23 cellular contexts compared by ENCODE assay signal in the genomic region with DNA sequence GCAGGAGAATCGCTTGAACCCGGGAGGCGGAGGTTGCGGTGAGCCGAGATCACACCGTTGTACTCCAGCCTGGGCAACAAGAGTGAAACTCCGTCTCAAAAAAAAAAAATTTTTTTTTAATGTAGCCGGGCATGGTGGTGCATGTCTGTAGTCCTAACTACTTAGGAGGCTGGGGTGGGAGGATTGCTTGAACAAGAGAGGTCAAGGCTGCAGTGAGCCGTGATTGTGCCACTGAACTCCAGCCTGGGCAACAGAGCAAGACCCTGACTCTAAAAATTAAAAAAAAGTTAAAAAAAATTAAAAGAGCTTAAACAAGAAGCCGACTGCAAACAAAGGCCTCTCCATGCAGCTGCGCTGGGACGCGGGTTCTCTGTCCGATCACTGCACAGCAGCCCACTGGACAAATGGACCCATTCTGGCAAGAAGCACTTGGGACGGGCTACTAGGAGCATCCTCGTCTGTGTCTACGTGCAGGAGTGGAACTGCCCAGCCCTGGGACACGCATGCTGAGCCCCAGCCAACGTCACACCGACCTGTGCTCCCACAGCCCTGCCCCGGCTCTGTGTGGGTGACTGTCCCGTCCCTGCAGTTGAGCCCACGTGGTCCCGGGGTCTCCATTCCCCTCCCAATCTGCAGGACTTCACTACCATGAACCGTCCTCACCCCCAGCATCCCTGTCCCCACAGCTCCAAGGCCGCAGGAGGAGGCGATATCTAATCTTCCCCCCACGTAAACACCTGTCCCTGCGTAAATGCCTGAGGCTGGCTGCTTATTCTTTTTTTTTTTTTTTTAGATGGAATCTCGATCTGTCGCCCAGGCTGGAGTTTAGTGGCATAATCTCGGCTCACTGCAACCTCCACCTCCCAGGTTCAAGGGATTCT. TPM values are rescaled to one million over a fixed set of nuclear protein-coding genes. Genes with fewer than 3 reads are reported as not detected.
DNase-seq lines count a peak whose midpoint lies in the region; ATAC-seq and TF ChIP-seq lines count a peak whose summit lies in the region.
"Had no signal": no experiment of that assay in that cellular context is flagged by ENCODE, and none has a peak within 500 bp of the region (broad histone marks: within the 10 kb centered on the region; RNA-seq: fewer than 3 reads in every experiment).

No MANE protein-coding gene starts in this region.

- H3K4me1 ChIP-seq in left ventricle myocardium inferior (peaks cover 32% of the 10 kb centered on the region), right lobe of liver (peaks cover 0 to 15% (median 7%) of the 10 kb centered on the region in 4 donors), upper lobe of right lung (peaks cover 10% of the 10 kb centered on the region)

- intact Hi-C loops in left ventricle myocardium inferior (cut with micrococcal nuclease) (no loop called here), Right ventricle myocardium inferior (cut with DNase I) (no loop called here), right lobe of liver (cut with DNase I) (no loop called here), upper lobe of right lung (cut with DNase I) (no loop called here)

- no peak for ATAC-seq in Right ventricle myocardium inferior
- no peak for ATAC-seq in right lobe of liver
- ATAC-seq in stimulated activated memory B cell treated with anti-CD40 and anti-IgM and Interleukin-4, amounts not matched to agents 10 μg/mL and 1 μg/mL and 100 μg/mL, for 72 hours: no peak
- no peak for ATAC-seq in upper lobe of right lung
- ATAC-seq: heart right ventricle had no signal

- H3K36me3 ChIP-seq in left ventricle myocardium inferior (peaks cover 3% of the 10 kb centered on the region), right lobe of liver (no peaks in the 10 kb centered on the region), upper lobe of right lung (peaks cover 3% of the 10 kb centered on the region)

- no peak overlapping the region for H3K4me3 Mint-ChIP-seq in stimulated activated memory B cell treated with anti-CD40 and anti-IgM and Interleukin-4, amounts not matched to agents 10 μg/mL and 1 μg/mL and 100 μg/mL, for 72 hours
- H3K4me3 Mint-ChIP-seq: activated CD4-positive, alpha-beta memory T cell treated with anti-CD3 and anti-CD28 coated beads for 36 hours had no signal

- H3K27me3 Mint-ChIP-seq in stimulated activated memory B cell treated with anti-CD40 and anti-IgM and Interleukin-4, amounts not matched to agents 10 μg/mL and 1 μg/mL and 100 μg/mL, for 72 hours: no peaks in the 10 kb centered on the region
- H3K27me3 Mint-ChIP-seq: activated CD4-positive, alpha-beta memory T cell treated with anti-CD3 and anti-CD28 coated beads for 36 hours had no signal

- H3K4me3 ChIP-seq in left ventricle myocardium inferior (no peak overlapping the region), right lobe of liver (no peak overlapping the region), upper lobe of right lung (no peak overlapping the region)
- H3K4me3 ChIP-seq: heart right ventricle had no signal

- WGBS in right lobe of liver (ENCODE audit: insufficient coverage, low coverage, low lambda C conversion rate, missing lambda C conversion rate): 89% methylated on average over 13 of the region's 32 CpGs

- H3K27ac Mint-ChIP-seq in stimulated activated memory B cell treated with anti-CD40 and anti-IgM and Interleukin-4, amounts not matched to agents 10 μg/mL and 1 μg/mL and 100 μg/mL, for 72 hours: peak overlapping the region; percentile 57

- H3K27ac ChIP-seq in left ventricle myocardium inferior (replicated peaks) (no peak overlapping the region), VCaP (peak overlapping the region; percentile 20; the same call in 1 of the 2 replicates), right lobe of liver (no peak overlapping the region), upper lobe of right lung (no peak overlapping the region)

- DNase-seq in left ventricle myocardium inferior: peak; percentile 6
- no peak for DNase-seq in Right ventricle myocardium inferior (ENCODE audit: missing footprints)
- peak in 2 of 3 donors; percentile 44 to 54 for DNase-seq in right lobe of liver
- DNase-seq in HPDE6-E6E7 (ENCODE audit: extremely low spot score): no peak
- no peak for DNase-seq in upper lobe of right lung
- no peak for DNase-seq in SKM-1 treated with dmso at 0.1 percent for 144 hours (lab: John Stamatoyannopoulos, UW; ENCODE audit: unreplicated experiment)
- DNase-seq: activated CD4-positive, alpha-beta memory T cell treated with anti-CD3 and anti-CD28 coated beads for 36 hours; activated CD4-positive, CD25-positive, alpha-beta regulatory T cell; activated naive CD4-positive, alpha-beta T cell treated with anti-CD3 and anti-CD28 coated beads, Interleukin-2, amount 50 U/mL, for 16 hours; activated T-cell treated with anti-CD3 and anti-CD28 coated beads, Interleukin-2, amount 50 U/mL, for 1 hour; cerebellar nuclear complex; foreskin fibroblast; H7; NCI-H146; NCI-H2171; NCI-H524; stimulated activated CD4-positive, alpha-beta T cell treated with anti-CD3 and anti-CD28 coated beads, Interleukin-12 subunit alpha, Interleukin-12 subunit beta, amount 100 ng/mL, for 4 hours; stimulated activated CD8-positive, alpha-beta memory T cell treated with anti-CD3 and anti-CD28 coated beads, Interleukin-4, amount 100 ng/mL, for 48 hours; substantia nigra; T-helper 9 cell had no signal

- peaks cover 51% of the 10 kb centered on the region for H3K4me1 Mint-ChIP-seq in stimulated activated memory B cell treated with anti-CD40 and anti-IgM and Interleukin-4, amounts not matched to agents 10 μg/mL and 1 μg/mL and 100 μg/mL, for 72 hours

- no peaks in the 10 kb centered on the region for H3K9me3 Mint-ChIP-seq in stimulated activated memory B cell treated with anti-CD40 and anti-IgM and Interleukin-4, amounts not matched to agents 10 μg/mL and 1 μg/mL and 100 μg/mL, for 72 hours
- H3K9me3 Mint-ChIP-seq: activated CD4-positive, alpha-beta memory T cell treated with anti-CD3 and anti-CD28 coated beads for 36 hours had no signal

- H3K27me3 ChIP-seq in left ventricle myocardium inferior (ENCODE audit: low read depth): no peaks in the 10 kb centered on the region
- H3K27me3 ChIP-seq in right lobe of liver: no peaks in the 10 kb centered on the region
- H3K27me3 ChIP-seq in upper lobe of right lung: no peaks in the 10 kb centered on the region
- H3K27me3 ChIP-seq: heart right ventricle had no signal

- H3K36me3 Mint-ChIP-seq in stimulated activated memory B cell treated with anti-CD40 and anti-IgM and Interleukin-4, amounts not matched to agents 10 μg/mL and 1 μg/mL and 100 μg/mL, for 72 hours: peaks cover 18% of the 10 kb centered on the region

- no peak for TF ChIP-seq POLR2A in right lobe of liver (IDR thresholded peaks at IDR 0.05)

- H3K9me3 ChIP-seq in left ventricle myocardium inferior (replicated peaks) (no peaks in the 10 kb centered on the region), right lobe of liver (no peaks in the 10 kb centered on the region), upper lobe of right lung (no peaks in the 10 kb centered on the region)
- H3K9me3 ChIP-seq: heart right ventricle had no signal

- TF ChIP-seq CTCF in left ventricle myocardium inferior (IDR thresholded peaks at IDR 0.05; ENCODE audit: borderline replicate concordance) (no peak), VCaP (conservative IDR thresholded peaks at IDR 0.05) (no peak), right lobe of liver (IDR thresholded peaks at IDR 0.05) (no peak), upper lobe of right lung (IDR thresholded peaks at IDR 0.05) (no peak)

RNA-seq across cellular contexts. Expression of a gene that starts 12.3 kb away (rescaled TPM):
- total RNA-seq in left ventricle myocardium inferior (20.2 TPM), Right ventricle myocardium inferior (20.3 TPM), right lobe of liver (10 to 100 TPM; 13.4 to 19.9 (median 17.0) TPM), upper lobe of right lung (49.8 TPM)

RNA-seq across cellular contexts. Expression of a gene that starts 21.5 kb away (rescaled TPM):
- total RNA-seq in left ventricle myocardium inferior: 24.3 TPM
- 24.0 TPM for total RNA-seq in Right ventricle myocardium inferior
- 10 to 100 TPM in 2 of 6 experiments, 1 to 10 TPM in 4; 8.0 to 11.8 (median 9.5) TPM for total RNA-seq in right lobe of liver
- total RNA-seq in upper lobe of right lung: 24.8 TPM

RNA-seq across cellular contexts. Expression of a gene that starts 43.9 kb away (rescaled TPM):
- total RNA-seq in left ventricle myocardium inferior (21.7 TPM), Right ventricle myocardium inferior (20.8 TPM), right lobe of liver (10 to 100 TPM in 4 of 6 experiments, 1 to 10 TPM in 2; 8.4 to 25.2 (median 11.0) TPM), upper lobe of right lung (51.7 TPM)

RNA-seq across cellular contexts. Expression of a gene that starts 48.3 kb away (rescaled TPM):
- total RNA-seq in left ventricle myocardium inferior (93.8 TPM), Right ventricle myocardium inferior (36.2 TPM), right lobe of liver (1 to 10 TPM in 5 of 6 experiments, under 1 TPM in 1; 0.75 to 4.0 (median 2.3) TPM), upper lobe of right lung (40.3 TPM)

Comparison
In these comparisons a context has a peak if more than half of its experiments do, and no peak if none do; other contexts are left out.
1. DNase-seq: peak in left ventricle myocardium inferior (single experiment) and right lobe of liver (2 of 3); none in Right ventricle myocardium inferior (single experiment), HPDE6-E6E7 (single experiment), upper lobe of right lung (single experiment) and SKM-1 treated with dmso at 0.1 percent for 144 hours (single experiment).